In the genomic region with DNA sequence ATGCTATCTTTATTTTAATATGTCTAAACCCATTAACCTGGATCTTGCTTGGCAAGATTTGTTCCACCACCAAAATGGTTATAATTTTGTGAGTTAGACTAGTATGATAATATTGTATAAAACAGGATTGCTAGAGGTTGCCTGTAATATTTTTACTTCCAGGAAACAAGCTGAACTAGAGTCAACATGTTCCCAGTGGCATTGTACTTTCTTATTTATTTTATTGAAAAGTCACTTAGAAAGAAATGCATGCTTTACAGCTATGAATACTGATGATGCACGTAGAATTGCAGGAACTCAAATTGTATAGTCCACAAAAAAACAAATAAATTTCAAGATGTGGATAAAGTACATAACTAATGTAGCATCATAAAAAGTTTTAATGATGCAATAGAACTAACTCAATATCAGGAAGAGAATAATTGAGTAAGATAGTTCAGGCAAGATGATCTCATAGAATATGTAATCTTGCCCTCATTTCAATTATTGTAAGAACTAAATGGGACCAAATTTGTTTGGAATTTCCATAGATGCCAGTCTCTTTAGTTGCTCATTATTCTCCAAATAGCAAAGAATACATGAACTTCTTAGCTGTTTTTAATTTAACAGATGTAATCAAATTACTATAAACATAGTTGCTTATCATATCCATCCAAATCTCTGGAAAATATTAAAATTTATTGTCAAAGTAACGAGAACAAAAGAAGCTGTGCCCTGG, we compare ENCODE assay signal across 25 cellular contexts.
DNase-seq lines count a peak whose midpoint lies in the region; ATAC-seq, FAIRE-seq and TF ChIP-seq lines count a peak whose summit lies in the region.
"Had no signal": no experiment of that assay in that cellular context is flagged by ENCODE, and none has a peak within 500 bp of the region (broad histone marks: within the 10 kb centered on the region; RNA-seq: fewer than 3 reads in every experiment).

No MANE protein-coding gene starts in this region.

- H3K9me3 Mint-ChIP-seq in T-cell, result no peaks in the 10 kb centered on the region
- H3K9me3 Mint-ChIP-seq: CD14-positive monocyte; CD4-positive, alpha-beta T cell; GM23338; H9 had no signal

- no peak overlapping the region for H3K4me3 Mint-ChIP-seq in T-cell
- H3K4me3 Mint-ChIP-seq: CD14-positive monocyte; CD4-positive, alpha-beta T cell; CD8-positive, alpha-beta memory T cell; GM23338; H9 had no signal

- no peak for TF ChIP-seq POLR2A in HepG2 (IDR thresholded peaks at IDR 0.05; ENCODE audit: insufficient read depth in 1 of 2, low read depth in 2 of 2, low read length in 2 of 2)
- no peak for TF ChIP-seq POLR2A in right lobe of liver (IDR thresholded peaks at IDR 0.05)

- no peak for TF ChIP-seq EP300 in HepG2 (IDR thresholded peaks at IDR 0.05; ENCODE audit: low read depth in 2 of 2, low read length in 2 of 2)
- TF ChIP-seq EP300 in HepG2 (CRISPR knock-in tag; IDR thresholded peaks at IDR 0.05; ENCODE audit: borderline replicate concordance), result no peak

- H3K36me3 ChIP-seq in HepG2 (replicated peaks in 1 of 2; ENCODE audit: control insufficient read depth in 1 of 2, insufficient read depth in 2 of 2, low read length in 2 of 2) (no peaks in the 10 kb centered on the region), right lobe of liver (no peaks in the 10 kb centered on the region), aorta (ENCODE audit: control insufficient read depth in 1 of 2, insufficient read depth in 2 of 2, low read length in 1 of 2) (no peaks in the 10 kb centered on the region)
- H3K36me3 ChIP-seq: BE2C; BLaER1 treated with 17β-estradiol and CSF1 and Interleukin-3, amounts not matched to agents 10 nM and 100 nM had no signal

- WGBS in HepG2 (ENCODE audit: low lambda C conversion rate), result 0% methylated on average over 2 of the region's 2 CpGs
- 25% methylated on average over 2 of the region's 2 CpGs for WGBS in right lobe of liver (ENCODE audit: insufficient coverage, low coverage, low lambda C conversion rate, missing lambda C conversion rate)
- WGBS in aorta, 2 donors, result 90 to 93% methylated on average over 2 of the region's 2 CpGs

- H3K4me1 ChIP-seq in HepG2 (ENCODE audit: insufficient read depth, low read length), result no peaks in the 10 kb centered on the region
- no peaks in the 10 kb centered on the region for H3K4me1 ChIP-seq in right lobe of liver
- H3K4me1 ChIP-seq in aorta (ENCODE audit: control insufficient read depth in 1 of 2, insufficient read depth in 2 of 2, low read length in 2 of 2), result no peaks in the 10 kb centered on the region
- H3K4me1 ChIP-seq: BE2C had no signal

- ATAC-seq in HepG2 (no peak), right lobe of liver (no peak), T-cell (replicated peaks in 1 of 4) (no peak), HG02763 (IDR thresholded peaks at IDR 0.05; ENCODE audit: unreplicated experiment) (no peak), aorta (ENCODE audit: low FRiP score) (no peak)
- ATAC-seq: GM12878, HCT116 had no signal

- H3K4me3 ChIP-seq in HepG2 (replicated peaks in 1 of 3; ENCODE audit: insufficient read depth in 1 of 3, low read depth in 2 of 3, low read length in 3 of 3) (no peak overlapping the region), right lobe of liver (no peak overlapping the region), aorta (ENCODE audit: low read length in 2 of 2) (no peak overlapping the region)
- H3K4me3 ChIP-seq: BLaER1 treated with 17β-estradiol and CSF1 and Interleukin-3, amounts not matched to agents 10 nM and 100 nM; GM12878; GM23338 had no signal

- no peaks in the 10 kb centered on the region for H3K9me3 ChIP-seq in HepG2 (ENCODE audit: low read length)
- no peaks in the 10 kb centered on the region for H3K9me3 ChIP-seq in right lobe of liver
- H3K9me3 ChIP-seq in aorta (ENCODE audit: control insufficient read depth, low read length), result no peaks in the 10 kb centered on the region
- H3K9me3 ChIP-seq: BE2C; BLaER1 treated with 17β-estradiol and CSF1 and Interleukin-3, amounts not matched to agents 10 nM and 100 nM had no signal

- POLR2A ChIA-PET in HepG2 (lab: Yijun Ruan, JAX) (no interaction called here), T-cell (lab: Charles Lee) (no interaction called here)

- CTCF ChIA-PET in HepG2 (lab: Yijun Ruan, JAX; ENCODE audit: low intra/inter-chr PET ratio, low total read pairs), result no interaction called here
- CTCF ChIA-PET in T-cell (lab: Charles Lee), result no interaction called here

- no peak overlapping the region for H3K27ac ChIP-seq in HepG2 (ENCODE audit: extremely low read length, insufficient read depth, low read length)
- no peak overlapping the region for H3K27ac ChIP-seq in right lobe of liver
- H3K27ac ChIP-seq in aorta (ENCODE audit: low read depth in 1 of 2, low read length in 2 of 2), result no peak overlapping the region
- H3K27ac ChIP-seq: 22Rv1; BLaER1 treated with 17β-estradiol and CSF1 and Interleukin-3, amounts not matched to agents 10 nM and 100 nM had no signal

- TF ChIP-seq CTCF in HepG2 (CRISPR knock-in tag; IDR thresholded peaks at IDR 0.05), result no peak
- no peak for TF ChIP-seq CTCF in right lobe of liver (IDR thresholded peaks at IDR 0.05)

- no peaks in the 10 kb centered on the region for H3K79me2 ChIP-seq in HepG2 (ENCODE audit: insufficient read depth, low read length)

- H3K4me2 ChIP-seq in HepG2 (ENCODE audit: low read depth, low read length), result no peak overlapping the region
- H3K4me2 ChIP-seq: BLaER1 treated with 17β-estradiol and CSF1 and Interleukin-3, amounts not matched to agents 10 nM and 100 nM; GM23338 had no signal

- no peaks in the 10 kb centered on the region for H3K27me3 Mint-ChIP-seq in T-cell
- H3K27me3 Mint-ChIP-seq: CD4-positive, alpha-beta T cell had no signal

- no peaks in the 10 kb centered on the region for H4K20me1 ChIP-seq in HepG2 (ENCODE audit: insufficient read depth, low read length)
- H4K20me1 ChIP-seq: BLaER1 treated with 17β-estradiol and CSF1 and Interleukin-3, amounts not matched to agents 10 nM and 100 nM had no signal

- H3K36me3 Mint-ChIP-seq in T-cell, result no peaks in the 10 kb centered on the region
- H3K36me3 Mint-ChIP-seq: CD14-positive monocyte; CD8-positive, alpha-beta memory T cell had no signal

- TF ChIP-seq RAD21 in HepG2 (CRISPR knock-in tag; IDR thresholded peaks at IDR 0.05), result no peak

- H3K27ac Mint-ChIP-seq in T-cell, result no peak overlapping the region
- H3K27ac Mint-ChIP-seq: CD14-positive monocyte; CD4-positive, alpha-beta T cell; CD8-positive, alpha-beta memory T cell; GM23338; H9 had no signal

- H3K27me3 ChIP-seq in HepG2 (ENCODE audit: control insufficient read depth in 1 of 2, insufficient read depth in 2 of 2, low read length in 2 of 2), result no peaks in the 10 kb centered on the region
- H3K27me3 ChIP-seq in right lobe of liver, result no peaks in the 10 kb centered on the region
- no peaks in the 10 kb centered on the region for H3K27me3 ChIP-seq in aorta (ENCODE audit: control insufficient read depth in 1 of 2, insufficient read depth in 2 of 2, low read length in 1 of 2)
- H3K27me3 ChIP-seq: BE2C; BLaER1 treated with 17β-estradiol and CSF1 and Interleukin-3, amounts not matched to agents 10 nM and 100 nM had no signal

- no peak overlapping the region for H2AFZ ChIP-seq in HepG2 (ENCODE audit: low read length)

- no peaks in the 10 kb centered on the region for H3K4me1 Mint-ChIP-seq in T-cell
- H3K4me1 Mint-ChIP-seq: CD14-positive monocyte; CD8-positive, alpha-beta memory T cell had no signal

- no TSS peak for BruUV-seq in HepG2 (replicated peaks; lab: Mats Ljungman, UMichigan)

- DNase-seq in HepG2 (ENCODE audit: low spot score), result no peak
- DNase-seq in right lobe of liver, result no peak
- peak; percentile 45 for DNase-seq in fibroblast of peridontal ligament (ENCODE audit: extremely low read depth)
- no peak for DNase-seq in T-cell
- DNase-seq in aorta, result no peak
- DNase-seq: AML-193; BE2C; CD4-positive, alpha-beta T cell; CD8-positive, alpha-beta memory T cell; DMS 273 treated with DMSO at 0.1 percent for 48 hours; DMS79; EL; GDM1; H9 had no signal

- in situ Hi-C loops in HepG2 (cut with HindIII; ENCODE audit: extremely low pct_ligation_motif_present, low pct_unique_long_range_greater_than_20kb), result loop anchor here (10.0 kb wide), 1 partner anchor 451 kb away; a partner anchor contains a TSS

- H3K9ac ChIP-seq in HepG2 (ENCODE audit: insufficient read depth, low read depth, low read length), result no peak overlapping the region
- H3K9ac ChIP-seq: BLaER1 treated with 17β-estradiol and CSF1 and Interleukin-3, amounts not matched to agents 10 nM and 100 nM had no signal

- no peak for FAIRE-seq in HepG2 (lab: Jason Lieb, UNC)
- FAIRE-seq in endometrium (lab: Jason Lieb, UNC), result peak; percentile 35
- FAIRE-seq: A204.1, D721Med, GM12878, GM19239 had no signal

- intact Hi-C loops in HepG2 (cut with micrococcal nuclease; ENCODE audit: unreplicated experiment) (no loop called here), right lobe of liver (cut with DNase I) (no loop called here), aorta (cut with DNase I) (no loop called here)

TF ChIP-seq in HepG2, 621 proteins besides CTCF, POLR2A, EP300 and RAD21:
- TF ChIP-seq, protein P1, sequence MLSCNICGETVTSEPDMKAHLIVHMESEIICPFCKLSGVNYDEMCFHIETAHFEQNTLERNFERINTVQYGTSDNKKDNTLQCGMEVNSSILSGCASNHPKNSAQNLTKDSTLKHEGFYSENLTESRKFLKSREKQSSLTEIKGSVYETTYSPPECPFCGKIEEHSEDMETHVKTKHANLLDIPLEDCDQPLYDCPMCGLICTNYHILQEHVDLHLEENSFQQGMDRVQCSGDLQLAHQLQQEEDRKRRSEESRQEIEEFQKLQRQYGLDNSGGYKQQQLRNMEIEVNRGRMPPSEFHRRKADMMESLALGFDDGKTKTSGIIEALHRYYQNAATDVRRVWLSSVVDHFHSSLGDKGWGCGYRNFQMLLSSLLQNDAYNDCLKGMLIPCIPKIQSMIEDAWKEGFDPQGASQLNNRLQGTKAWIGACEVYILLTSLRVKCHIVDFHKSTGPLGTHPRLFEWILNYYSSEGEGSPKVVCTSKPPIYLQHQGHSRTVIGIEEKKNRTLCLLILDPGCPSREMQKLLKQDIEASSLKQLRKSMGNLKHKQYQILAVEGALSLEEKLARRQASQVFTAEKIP (CRISPR knock-in tag; IDR thresholded peaks at IDR 0.05; ENCODE audit: borderline replicate concordance), result no peak
- TF ChIP-seq ATF7 (IDR thresholded peaks at IDR 0.05), result peak; percentile 34; the same call in 1 of the 2 replicates
- no peak for TF ChIP-seq ATF7 (CRISPR knock-in tag; IDR thresholded peaks at IDR 0.05)
